Comparison of ENCODE assay signal across 19 cellular contexts in genomic region chr20:59780494-59781185, GRCh38.
A peak's percentile ranks its signal among the peaks of the same experiment; 100 is the strongest.
DNase-seq lines count a peak whose midpoint lies in the region; TF ChIP-seq lines count a peak whose summit lies in the region.
"Had no signal": no experiment of that assay in that cellular context is flagged by ENCODE, and none has a peak within 500 bp of the region (broad histone marks: within the 10 kb centered on the region; RNA-seq: fewer than 3 reads in every experiment).

No MANE protein-coding gene starts in this region.

- no peaks in the 10 kb centered on the region for H3K4me1 ChIP-seq in left ventricle myocardium inferior
- H3K4me1 ChIP-seq in stomach = no peaks in the 10 kb centered on the region

- H3K27me3 ChIP-seq in left ventricle myocardium inferior (ENCODE audit: low read depth) = no peaks in the 10 kb centered on the region
- peaks cover 0 to 13% (median 0%) of the 10 kb centered on the region in 3 donors for H3K27me3 ChIP-seq in stomach

- intact Hi-C loops in cardiac septum (cut with DNase I) (no loop called here), left ventricle myocardium inferior (cut with micrococcal nuclease) (loop anchor here (5.0 kb wide), 1 partner anchor 67 kb away; no protein-coding TSS in a partner anchor), stomach (cut with DNase I; ENCODE audit: low total_unique reads) (no loop called here)
- intact Hi-C loops in activated T-helper 1 cell treated with anti-CD3 and anti-CD28 coated beads, Interleukin-12 subunit alpha, Interleukin-12 subunit beta, Interleukin-2, Interleukin-4 antibody, amounts not matched to agents 30 ng/mL and 10 ng/mL and 1 ng/mL, durations not matched to agents 14 hours and 24 hours and 36 hours (cut with micrococcal nuclease) = no loop called here

- H3K36me3 ChIP-seq in left ventricle myocardium inferior = no peaks in the 10 kb centered on the region
- H3K36me3 ChIP-seq in stomach = no peaks in the 10 kb centered on the region

- H3K27ac ChIP-seq in left ventricle myocardium inferior (replicated peaks) (no peak overlapping the region), coronary artery (no peak overlapping the region), stomach (no peak overlapping the region)

- H3K4me3 Mint-ChIP-seq in activated T-helper 1 cell treated with anti-CD3 and anti-CD28 coated beads, Interleukin-12 subunit alpha, Interleukin-12 subunit beta, Interleukin-2, Interleukin-4 antibody, amounts not matched to agents 30 ng/mL and 10 ng/mL and 1 ng/mL, durations not matched to agents 14 hours and 24 hours and 36 hours = no peak overlapping the region
- H3K4me3 Mint-ChIP-seq: CD4-positive, alpha-beta T cell had no signal

- in situ Hi-C loops in GM13977 (cut with MboI; ENCODE audit: low pct_unique_long_range_greater_than_20kb, low sequenced_read_pairs, unreplicated experiment) = no loop called here

- no peaks in the 10 kb centered on the region for H3K27me3 Mint-ChIP-seq in activated T-helper 1 cell treated with anti-CD3 and anti-CD28 coated beads, Interleukin-12 subunit alpha, Interleukin-12 subunit beta, Interleukin-2, Interleukin-4 antibody, amounts not matched to agents 30 ng/mL and 10 ng/mL and 1 ng/mL, durations not matched to agents 14 hours and 24 hours and 36 hours (ENCODE audit: insufficient read depth)

- WGBS in stomach, 5 donors = 88 to 96% (median 94%) methylated on average over 10 to 12 of the region's 12 CpGs

- no peak for TF ChIP-seq POLR2A in stomach (IDR thresholded peaks at IDR 0.05)

- H3K9me3 ChIP-seq in left ventricle myocardium inferior (replicated peaks) (no peaks in the 10 kb centered on the region), stomach (no peaks in the 10 kb centered on the region)
- H3K9me3 ChIP-seq: Caco-2, SK-N-SH had no signal

- no peaks in the 10 kb centered on the region for H3K4me1 Mint-ChIP-seq in activated T-helper 1 cell treated with anti-CD3 and anti-CD28 coated beads, Interleukin-12 subunit alpha, Interleukin-12 subunit beta, Interleukin-2, Interleukin-4 antibody, amounts not matched to agents 30 ng/mL and 10 ng/mL and 1 ng/mL, durations not matched to agents 14 hours and 24 hours and 36 hours (ENCODE audit: low read depth)

- no peaks in the 10 kb centered on the region for H3K9me3 Mint-ChIP-seq in activated T-helper 1 cell treated with anti-CD3 and anti-CD28 coated beads, Interleukin-12 subunit alpha, Interleukin-12 subunit beta, Interleukin-2, Interleukin-4 antibody, amounts not matched to agents 30 ng/mL and 10 ng/mL and 1 ng/mL, durations not matched to agents 14 hours and 24 hours and 36 hours
- H3K9me3 Mint-ChIP-seq: CD4-positive, alpha-beta T cell had no signal

- H3K36me3 Mint-ChIP-seq in activated T-helper 1 cell treated with anti-CD3 and anti-CD28 coated beads, Interleukin-12 subunit alpha, Interleukin-12 subunit beta, Interleukin-2, Interleukin-4 antibody, amounts not matched to agents 30 ng/mL and 10 ng/mL and 1 ng/mL, durations not matched to agents 14 hours and 24 hours and 36 hours (ENCODE audit: low read depth) = no peaks in the 10 kb centered on the region

- no peak overlapping the region for H3K27ac Mint-ChIP-seq in activated T-helper 1 cell treated with anti-CD3 and anti-CD28 coated beads, Interleukin-12 subunit alpha, Interleukin-12 subunit beta, Interleukin-2, Interleukin-4 antibody, amounts not matched to agents 30 ng/mL and 10 ng/mL and 1 ng/mL, durations not matched to agents 14 hours and 24 hours and 36 hours
- H3K27ac Mint-ChIP-seq: CD4-positive, alpha-beta T cell had no signal

- no peak for TF ChIP-seq EP300 in stomach (IDR thresholded peaks at IDR 0.05)

- DNase-seq in cardiac septum (ENCODE audit: low spot score) = peak; percentile 36
- no peak for DNase-seq in left ventricle myocardium inferior
- DNase-seq in MV-4-11 (lab: John Stamatoyannopoulos, UW) = peak; percentile 9
- peak; percentile 24 for DNase-seq in coronary artery (ENCODE audit: low spot score)
- peak; percentile 9 for DNase-seq in stomach
- no peak for DNase-seq in GM13977 (ENCODE audit: low spot score)
- DNase-seq in activated T-helper 1 cell treated with anti-CD3 and anti-CD28 coated beads, Interleukin-12 subunit alpha, Interleukin-12 subunit beta, Interleukin-2, Interleukin-4 antibody, amounts not matched to agents 30 ng/mL and 10 ng/mL and 1 ng/mL, durations not matched to agents 14 hours and 24 hours and 36 hours (ENCODE audit: low spot score) = no peak
- no peak for DNase-seq in AML-193 (lab: John Stamatoyannopoulos, UW)
- DNase-seq: CD4-positive, alpha-beta T cell; DMS153; GF-D8; NCI-H1105 treated with DMSO at 0.1 percent for 48 hours; NCI-H187; NCI-H2107; NCI-H2227 treated with DMSO at 0.1 percent for 48 hours; NCI-H524; SHP77 treated with DMSO at 0.1 percent for 48 hours; SK-N-SH had no signal

- no peak for TF ChIP-seq CTCF in left ventricle myocardium inferior (IDR thresholded peaks at IDR 0.05; ENCODE audit: borderline replicate concordance)
- no peak for TF ChIP-seq CTCF in coronary artery (IDR thresholded peaks at IDR 0.05)
- TF ChIP-seq CTCF in stomach (IDR thresholded peaks at IDR 0.05) = no peak
- no peak for TF ChIP-seq CTCF in GM13977 (IDR thresholded peaks at IDR 0.05; ENCODE audit: extremely low read depth, insufficient read depth, missing control alignments)

- no peak overlapping the region for H3K4me3 ChIP-seq in left ventricle myocardium inferior
- no peak overlapping the region for H3K4me3 ChIP-seq in coronary artery
- no peak overlapping the region for H3K4me3 ChIP-seq in stomach

Comparison
In these comparisons a context has a peak if more than half of its experiments do, and no peak if none do; other contexts are left out.
1. DNase-seq: peak in cardiac septum (single experiment), MV-4-11 (single experiment), coronary artery (single experiment) and stomach (single experiment); none in left ventricle myocardium inferior (single experiment), GM13977 (single experiment), activated T-helper 1 cell treated with anti-CD3 and anti-CD28 coated beads, Interleukin-12 subunit alpha, Interleukin-12 subunit beta, Interleukin-2, Interleukin-4 antibody, amounts not matched to agents 30 ng/mL and 10 ng/mL and 1 ng/mL, durations not matched to agents 14 hours and 24 hours and 36 hours (single experiment) and AML-193 (0 of 2).